ENCODE assay signal across 1 cellular context in the genomic region with DNA sequence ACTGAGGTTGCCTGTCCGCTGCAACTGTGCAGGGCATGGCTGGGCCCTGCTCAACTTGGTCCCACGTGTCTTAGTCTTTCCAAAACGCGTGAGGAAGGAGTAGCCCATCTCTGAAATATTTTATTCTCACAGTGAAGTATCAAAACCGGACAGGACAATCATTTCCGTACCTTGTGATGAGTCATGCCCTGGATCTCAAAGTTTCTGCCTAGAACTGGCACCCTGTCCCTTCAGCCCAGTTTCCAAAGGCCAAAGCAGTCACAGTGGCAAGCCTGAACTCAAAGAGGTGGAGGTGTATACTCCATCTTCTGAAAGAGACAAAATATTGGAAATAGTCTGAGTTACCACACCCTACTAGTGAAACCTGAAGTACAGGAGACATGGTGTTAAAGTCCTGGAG.
TF ChIP-seq lines count a peak whose summit lies in the region.

No MANE protein-coding gene starts in this region.

TF ChIP-seq in HepG2, 621 proteins besides CTCF, POLR2A, EP300 and RAD21:
- TF ChIP-seq, protein P1, sequence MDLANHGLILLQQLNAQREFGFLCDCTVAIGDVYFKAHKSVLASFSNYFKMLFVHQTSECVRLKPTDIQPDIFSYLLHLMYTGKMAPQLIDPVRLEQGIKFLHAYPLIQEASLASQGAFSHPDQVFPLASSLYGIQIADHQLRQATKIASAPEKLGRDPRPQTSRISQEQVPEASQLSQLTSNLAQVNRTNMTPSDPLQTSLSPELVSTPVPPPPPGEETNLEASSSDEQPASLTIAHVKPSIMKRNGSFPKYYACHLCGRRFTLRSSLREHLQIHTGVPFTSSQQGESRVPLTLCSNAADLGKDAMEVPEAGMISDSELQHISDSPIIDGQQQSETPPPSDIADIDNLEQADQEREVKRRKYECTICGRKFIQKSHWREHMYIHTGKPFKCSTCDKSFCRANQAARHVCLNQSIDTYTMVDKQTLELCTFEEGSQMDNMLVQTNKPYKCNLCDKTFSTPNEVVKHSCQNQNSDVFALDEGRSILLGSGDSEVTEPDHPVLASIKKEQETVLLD (CRISPR knock-in tag; IDR thresholded peaks at IDR 0.05; ENCODE audit: low read depth), result no peak
- TF ChIP-seq SSRP1 (CRISPR knock-in tag; IDR thresholded peaks at IDR 0.05), result no peak
- TF ChIP-seq, protein P2, sequence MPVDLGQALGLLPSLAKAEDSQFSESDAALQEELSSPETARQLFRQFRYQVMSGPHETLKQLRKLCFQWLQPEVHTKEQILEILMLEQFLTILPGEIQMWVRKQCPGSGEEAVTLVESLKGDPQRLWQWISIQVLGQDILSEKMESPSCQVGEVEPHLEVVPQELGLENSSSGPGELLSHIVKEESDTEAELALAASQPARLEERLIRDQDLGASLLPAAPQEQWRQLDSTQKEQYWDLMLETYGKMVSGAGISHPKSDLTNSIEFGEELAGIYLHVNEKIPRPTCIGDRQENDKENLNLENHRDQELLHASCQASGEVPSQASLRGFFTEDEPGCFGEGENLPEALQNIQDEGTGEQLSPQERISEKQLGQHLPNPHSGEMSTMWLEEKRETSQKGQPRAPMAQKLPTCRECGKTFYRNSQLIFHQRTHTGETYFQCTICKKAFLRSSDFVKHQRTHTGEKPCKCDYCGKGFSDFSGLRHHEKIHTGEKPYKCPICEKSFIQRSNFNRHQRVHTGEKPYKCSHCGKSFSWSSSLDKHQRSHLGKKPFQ (CRISPR knock-in tag; IDR thresholded peaks at IDR 0.05; ENCODE audit: insufficient replicate concordance), result no peak
- TF ChIP-seq, protein P3, sequence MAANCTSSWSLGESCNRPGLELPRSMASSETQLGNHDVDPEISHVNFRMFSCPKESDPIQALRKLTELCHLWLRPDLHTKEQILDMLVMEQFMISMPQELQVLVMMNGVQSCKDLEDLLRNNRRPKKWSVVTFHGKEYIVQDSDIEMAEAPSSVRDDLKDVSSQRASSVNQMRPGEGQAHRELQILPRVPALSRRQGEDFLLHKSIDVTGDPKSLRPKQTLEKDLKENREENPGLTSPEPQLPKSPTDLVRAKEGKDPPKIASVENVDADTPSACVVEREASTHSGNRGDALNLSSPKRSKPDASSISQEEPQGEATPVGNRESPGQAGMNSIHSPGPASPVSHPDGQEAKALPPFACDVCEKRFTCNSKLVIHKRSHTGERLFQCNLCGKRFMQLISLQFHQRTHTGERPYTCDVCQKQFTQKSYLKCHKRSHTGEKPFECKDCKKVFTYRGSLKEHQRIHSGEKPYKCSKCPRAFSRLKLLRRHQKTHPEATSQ (CRISPR knock-in tag; IDR thresholded peaks at IDR 0.05; ENCODE audit: borderline replicate concordance), result no peak
- TF ChIP-seq, protein P4, sequence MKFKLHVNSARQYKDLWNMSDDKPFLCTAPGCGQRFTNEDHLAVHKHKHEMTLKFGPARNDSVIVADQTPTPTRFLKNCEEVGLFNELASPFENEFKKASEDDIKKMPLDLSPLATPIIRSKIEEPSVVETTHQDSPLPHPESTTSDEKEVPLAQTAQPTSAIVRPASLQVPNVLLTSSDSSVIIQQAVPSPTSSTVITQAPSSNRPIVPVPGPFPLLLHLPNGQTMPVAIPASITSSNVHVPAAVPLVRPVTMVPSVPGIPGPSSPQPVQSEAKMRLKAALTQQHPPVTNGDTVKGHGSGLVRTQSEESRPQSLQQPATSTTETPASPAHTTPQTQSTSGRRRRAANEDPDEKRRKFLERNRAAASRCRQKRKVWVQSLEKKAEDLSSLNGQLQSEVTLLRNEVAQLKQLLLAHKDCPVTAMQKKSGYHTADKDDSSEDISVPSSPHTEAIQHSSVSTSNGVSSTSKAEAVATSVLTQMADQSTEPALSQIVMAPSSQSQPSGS (CRISPR knock-in tag; IDR thresholded peaks at IDR 0.05), result no peak
